ENCODE assay signal across 9 cellular contexts in genomic region chr1:155254228-155254713, GRCh38. TPM values are rescaled to one million over a fixed set of nuclear protein-coding genes. Genes with fewer than 3 reads are reported as not detected.
DNase-seq lines count a peak whose midpoint lies in the region; ATAC-seq and TF ChIP-seq lines count a peak whose summit lies in the region.
"Had no signal": no experiment of that assay in that cellular context is flagged by ENCODE, and none has a peak within 500 bp of the region (broad histone marks: within the 10 kb centered on the region; RNA-seq: fewer than 3 reads in every experiment).

No MANE protein-coding gene starts in this region.

- no peak for DNase-seq in activated CD4-positive, alpha-beta T cell treated with anti-CD3 and anti-CD28 coated beads, Interleukin-2, amount 10 ng/mL, durations not matched to agents 7 days and 5 days
- no peak for DNase-seq in activated CD4-positive, alpha-beta T cell treated with anti-CD3 and anti-CD28 coated beads for 1 hour
- no peak for DNase-seq in activated naive CD8-positive, alpha-beta T cell treated with anti-CD3 and anti-CD28 coated beads, Interleukin-2, amount 50 U/mL, for 24 hours
- DNase-seq in kidney epithelial cell (ENCODE audit: low read depth), result no peak
- DNase-seq in thyroid gland, result no peak
- no peak for DNase-seq in germinal center (ENCODE audit: low spot score)
- no peak for DNase-seq in kidney glomerular epithelial cell (lab: John Stamatoyannopoulos, UW)
- no peak for DNase-seq in stimulated activated CD4-positive, alpha-beta T cell treated with anti-CD3 and anti-CD28 coated beads, Interleukin-2, amount 100 ng/mL, for 24 hours

- peak overlapping the region; percentile 73 for H3K27ac Mint-ChIP-seq in activated CD4-positive, alpha-beta T cell treated with anti-CD3 and anti-CD28 coated beads, Interleukin-2, amount 10 ng/mL, durations not matched to agents 7 days and 5 days
- peak overlapping the region; percentile 73 for H3K27ac Mint-ChIP-seq in activated naive CD8-positive, alpha-beta T cell treated with anti-CD3 and anti-CD28 coated beads, Interleukin-2, amount 50 U/mL, for 24 hours

- H3K9me3 ChIP-seq in thyroid gland, result no peaks in the 10 kb centered on the region
- H3K9me3 ChIP-seq: neutrophil had no signal

- TF ChIP-seq POLR2A in thyroid gland (IDR thresholded peaks at IDR 0.05), result no peak

- H3K27me3 Mint-ChIP-seq in activated CD4-positive, alpha-beta T cell treated with anti-CD3 and anti-CD28 coated beads, Interleukin-2, amount 10 ng/mL, durations not matched to agents 7 days and 5 days, result no peaks in the 10 kb centered on the region
- H3K27me3 Mint-ChIP-seq in activated naive CD8-positive, alpha-beta T cell treated with anti-CD3 and anti-CD28 coated beads, Interleukin-2, amount 50 U/mL, for 24 hours, result no peaks in the 10 kb centered on the region

- H3K36me3 Mint-ChIP-seq in activated CD4-positive, alpha-beta T cell treated with anti-CD3 and anti-CD28 coated beads, Interleukin-2, amount 10 ng/mL, durations not matched to agents 7 days and 5 days (ENCODE audit: low read depth), result peaks cover 15% of the 10 kb centered on the region
- H3K36me3 Mint-ChIP-seq in activated naive CD8-positive, alpha-beta T cell treated with anti-CD3 and anti-CD28 coated beads, Interleukin-2, amount 50 U/mL, for 24 hours (ENCODE audit: low read depth), result peaks cover 15% of the 10 kb centered on the region

- H3K4me3 Mint-ChIP-seq in activated CD4-positive, alpha-beta T cell treated with anti-CD3 and anti-CD28 coated beads, Interleukin-2, amount 10 ng/mL, durations not matched to agents 7 days and 5 days, result peak overlapping the region; percentile 78
- H3K4me3 Mint-ChIP-seq in activated naive CD8-positive, alpha-beta T cell treated with anti-CD3 and anti-CD28 coated beads, Interleukin-2, amount 50 U/mL, for 24 hours, result peak overlapping the region; percentile 86

- TF ChIP-seq CTCF in kidney epithelial cell (IDR thresholded peaks at IDR 0.05; ENCODE audit: insufficient read depth, low read length, poor library complexity, severe bottlenecking) (no peak), thyroid gland (IDR thresholded peaks at IDR 0.05) (no peak)

- POLR2A ChIA-PET in activated CD4-positive, alpha-beta T cell treated with anti-CD3 and anti-CD28 coated beads, Interleukin-2, amount 10 ng/mL, durations not matched to agents 7 days and 5 days (lab: Charles Lee), result no interaction called here

- H3K36me3 ChIP-seq in kidney epithelial cell (ENCODE audit: control insufficient read depth, insufficient read depth, low read length), result no peaks in the 10 kb centered on the region
- peaks cover 0 to 4% of the 10 kb centered on the region in 2 donors for H3K36me3 ChIP-seq in thyroid gland
- H3K36me3 ChIP-seq: neutrophil had no signal

- H3K27ac ChIP-seq in thyroid gland, result peak overlapping the region in 2 of 3 donors; percentile 13 to 95

- 13 to 49% methylated on average over 4 to 7 of the region's 12 CpGs for WGBS in thyroid gland, 2 donors

- no peaks in the 10 kb centered on the region for H3K27me3 ChIP-seq in kidney epithelial cell (ENCODE audit: control insufficient read depth, insufficient read depth, low read length)
- H3K27me3 ChIP-seq in thyroid gland, result no peaks in the 10 kb centered on the region

- peaks cover 49% of the 10 kb centered on the region for H3K4me1 Mint-ChIP-seq in activated CD4-positive, alpha-beta T cell treated with anti-CD3 and anti-CD28 coated beads, Interleukin-2, amount 10 ng/mL, durations not matched to agents 7 days and 5 days
- peaks cover 25% of the 10 kb centered on the region for H3K4me1 Mint-ChIP-seq in activated naive CD8-positive, alpha-beta T cell treated with anti-CD3 and anti-CD28 coated beads, Interleukin-2, amount 50 U/mL, for 24 hours

- peaks cover 14 to 29% of the 10 kb centered on the region in 2 donors for H3K4me1 ChIP-seq in thyroid gland

- CTCF ChIA-PET in activated CD4-positive, alpha-beta T cell treated with anti-CD3 and anti-CD28 coated beads, Interleukin-2, amount 10 ng/mL, durations not matched to agents 7 days and 5 days (lab: Charles Lee), result interaction anchor here (1.1 kb wide), 1 partner anchor 69 kb away, joined by 4 read pairs; no protein-coding TSS in a partner anchor

- H3K4me3 ChIP-seq in kidney epithelial cell (ENCODE audit: low read depth, low read length) (peak overlapping the region; percentile 80), thyroid gland (replicated peaks in 1 of 3) (peak overlapping the region in 1 of 3 donors; percentile 93)

- intact Hi-C loops in thyroid gland (cut with DNase I), result loop anchor here (5.0 kb wide), 1 partner anchor 338 kb away; no protein-coding TSS in a partner anchor

- no peaks in the 10 kb centered on the region for H3K9me3 Mint-ChIP-seq in activated CD4-positive, alpha-beta T cell treated with anti-CD3 and anti-CD28 coated beads, Interleukin-2, amount 10 ng/mL, durations not matched to agents 7 days and 5 days
- H3K9me3 Mint-ChIP-seq in activated naive CD8-positive, alpha-beta T cell treated with anti-CD3 and anti-CD28 coated beads, Interleukin-2, amount 50 U/mL, for 24 hours, result no peaks in the 10 kb centered on the region

- ATAC-seq in activated naive CD8-positive, alpha-beta T cell treated with anti-CD3 and anti-CD28 coated beads, Interleukin-2, amount 50 U/mL, for 24 hours, result no peak

RNA-seq across cellular contexts. Expression of gene ENTREP3, which starts 1.0 kb away (rescaled TPM):
- total RNA-seq in activated CD4-positive, alpha-beta T cell treated with anti-CD3 and anti-CD28 coated beads, Interleukin-2, amount 10 ng/mL, durations not matched to agents 7 days and 5 days, result 10 to 100 TPM; 22.8 to 22.9 TPM
- total RNA-seq in kidney epithelial cell, result 13.2 and 24.8 TPM in 2 replicates
- total RNA-seq in thyroid gland, result 10 to 100 TPM in 1 of 4 donors, 1 to 10 TPM in 3; 5.6 to 12.0 (median 7.8) TPM

RNA-seq across cellular contexts. Expression of gene SCAMP3, which starts 7.9 kb away (rescaled TPM):
- total RNA-seq in activated CD4-positive, alpha-beta T cell treated with anti-CD3 and anti-CD28 coated beads, Interleukin-2, amount 10 ng/mL, durations not matched to agents 7 days and 5 days, result 10 to 100 TPM; 88.7 to 96.4 TPM
- total RNA-seq in kidney epithelial cell, result 93.8 and 108 TPM in 2 replicates
- 10 to 100 TPM; 51.9 to 73.5 (median 62.7) TPM for total RNA-seq in thyroid gland

RNA-seq across cellular contexts. Expression of gene CLK2, which starts 19.0 kb away (rescaled TPM):
- total RNA-seq in activated CD4-positive, alpha-beta T cell treated with anti-CD3 and anti-CD28 coated beads, Interleukin-2, amount 10 ng/mL, durations not matched to agents 7 days and 5 days, result 100 to 1,000 TPM in 1 of 2 experiments, 10 to 100 TPM in 1; 100.0 to 104 TPM
- total RNA-seq in kidney epithelial cell (21.7 and 24.2 TPM in 2 replicates), thyroid gland (10 to 100 TPM; 40.0 to 61.6 (median 56.2) TPM)

RNA-seq across cellular contexts. Expression of gene HCN3, which starts 23.0 kb away (rescaled TPM):
- total RNA-seq in activated CD4-positive, alpha-beta T cell treated with anti-CD3 and anti-CD28 coated beads, Interleukin-2, amount 10 ng/mL, durations not matched to agents 7 days and 5 days, result 1 to 10 TPM; 2.5 to 3.4 TPM
- total RNA-seq in kidney epithelial cell, result 2.8 and 3.8 TPM in 2 replicates
- 1 to 10 TPM; 1.5 to 2.9 (median 2.2) TPM for total RNA-seq in thyroid gland

RNA-seq across cellular contexts. Expression of gene MTX1, which starts 45.8 kb away (rescaled TPM):
- 10 to 100 TPM; 32.8 to 37.3 TPM for total RNA-seq in activated CD4-positive, alpha-beta T cell treated with anti-CD3 and anti-CD28 coated beads, Interleukin-2, amount 10 ng/mL, durations not matched to agents 7 days and 5 days
- total RNA-seq in kidney epithelial cell, result 79.3 and 84.3 TPM in 2 replicates
- total RNA-seq in thyroid gland, result 10 to 100 TPM; 37.9 to 75.5 (median 52.1) TPM
